In the genomic region with DNA sequence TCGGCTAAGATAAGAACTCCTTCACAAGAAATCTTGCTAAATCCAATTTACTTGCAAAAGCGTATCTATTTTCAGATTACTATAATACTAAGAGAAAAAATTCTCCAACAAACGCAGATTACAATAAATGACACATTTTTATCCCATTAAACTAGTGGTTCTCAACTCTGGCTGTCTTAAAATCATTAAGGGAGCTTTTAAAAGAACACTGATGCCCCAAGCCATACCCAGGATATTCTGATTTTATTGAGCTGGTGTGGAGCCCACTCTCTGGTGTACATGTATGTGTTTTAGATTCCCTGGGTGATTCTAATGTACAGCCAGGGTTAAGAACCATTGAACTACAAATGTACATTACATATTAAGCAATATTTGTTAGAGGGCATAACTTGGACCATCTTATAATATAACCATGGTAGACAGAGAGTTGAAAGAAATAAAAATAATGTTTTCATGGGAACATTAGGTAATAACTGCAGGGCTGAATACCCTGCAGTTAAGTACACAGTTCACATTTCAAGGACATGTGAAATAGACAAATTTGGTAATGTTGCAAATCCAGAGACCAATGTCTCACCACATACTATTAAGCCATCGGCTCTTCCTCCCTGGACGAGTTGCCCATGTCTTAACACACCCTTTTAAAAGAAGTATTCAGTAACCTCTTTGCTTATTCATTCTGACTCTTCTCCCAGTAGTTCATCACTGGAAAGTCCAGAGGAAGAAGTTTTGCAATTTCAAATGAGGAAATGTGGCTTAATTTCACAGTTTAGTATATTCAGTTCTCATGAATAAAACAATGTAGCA, we compare ENCODE assay signal across 1 cellular context.
TF ChIP-seq lines count a peak whose summit lies in the region.

No MANE protein-coding gene starts in this region.

TF ChIP-seq in HepG2, 621 proteins besides CTCF, POLR2A, EP300 and RAD21 (continued from another document and continues in another):
- TF ChIP-seq, protein P1, sequence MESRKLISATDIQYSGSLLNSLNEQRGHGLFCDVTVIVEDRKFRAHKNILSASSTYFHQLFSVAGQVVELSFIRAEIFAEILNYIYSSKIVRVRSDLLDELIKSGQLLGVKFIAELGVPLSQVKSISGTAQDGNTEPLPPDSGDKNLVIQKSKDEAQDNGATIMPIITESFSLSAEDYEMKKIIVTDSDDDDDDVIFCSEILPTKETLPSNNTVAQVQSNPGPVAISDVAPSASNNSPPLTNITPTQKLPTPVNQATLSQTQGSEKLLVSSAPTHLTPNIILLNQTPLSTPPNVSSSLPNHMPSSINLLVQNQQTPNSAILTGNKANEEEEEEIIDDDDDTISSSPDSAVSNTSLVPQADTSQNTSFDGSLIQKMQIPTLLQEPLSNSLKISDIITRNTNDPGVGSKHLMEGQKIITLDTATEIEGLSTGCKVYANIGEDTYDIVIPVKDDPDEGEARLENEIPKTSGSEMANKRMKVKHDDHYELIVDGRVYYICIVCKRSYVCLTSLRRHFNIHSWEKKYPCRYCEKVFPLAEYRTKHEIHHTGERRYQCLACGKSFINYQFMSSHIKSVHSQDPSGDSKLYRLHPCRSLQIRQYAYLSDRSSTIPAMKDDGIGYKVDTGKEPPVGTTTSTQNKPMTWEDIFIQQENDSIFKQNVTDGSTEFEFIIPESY (CRISPR knock-in tag; IDR thresholded peaks at IDR 0.05), result no peak
- TF ChIP-seq MED8 (CRISPR knock-in tag; IDR thresholded peaks at IDR 0.05; ENCODE audit: insufficient replicate concordance) (no peak), HDAC6 (IDR thresholded peaks at IDR 0.05; ENCODE audit: low read depth, low read length) (no peak), SAP130 (CRISPR knock-in tag; IDR thresholded peaks at IDR 0.05; ENCODE audit: low read depth) (peak; percentile 71), CCAR2 (optimal IDR thresholded peaks at IDR 0.05; ENCODE audit: low read depth, low read length) (no peak), ZNF274 (CRISPR knock-in tag; IDR thresholded peaks at IDR 0.05) (no peak), GMEB1 (CRISPR knock-in tag; IDR thresholded peaks at IDR 0.05; ENCODE audit: borderline replicate concordance) (no peak), ZNF629 (CRISPR knock-in tag; conservative IDR thresholded peaks at IDR 0.05) (no peak), SYNCRIP (IDR thresholded peaks at IDR 0.05; ENCODE audit: insufficient read depth, low read depth, low read length) (no peak), ZNF567 (CRISPR knock-in tag; IDR thresholded peaks at IDR 0.05; ENCODE audit: borderline replicate concordance) (no peak), TCF7L2 (IDR thresholded peaks at IDR 0.05; ENCODE audit: low read depth, low read length) (peak; percentile 41), ZNF556 (CRISPR knock-in tag; IDR thresholded peaks at IDR 0.05; ENCODE audit: borderline replicate concordance) (no peak), ZNF343 (CRISPR knock-in tag; IDR thresholded peaks at IDR 0.05) (no peak), ZNF18 (CRISPR knock-in tag; IDR thresholded peaks at IDR 0.05; ENCODE audit: insufficient replicate concordance) (peak; percentile 25), HNRNPH1 (optimal IDR thresholded peaks at IDR 0.05; ENCODE audit: low read depth, low read length) (no peak), ZFX (CRISPR knock-in tag; IDR thresholded peaks at IDR 0.05; ENCODE audit: low read depth) (no peak), ZNF207 (IDR thresholded peaks at IDR 0.05; ENCODE audit: borderline replicate concordance) (no peak), STAT5B (CRISPR knock-in tag; IDR thresholded peaks at IDR 0.05) (no peak), ISX (CRISPR knock-in tag; conservative IDR thresholded peaks at IDR 0.05) (no peak), KLF15 (CRISPR knock-in tag; IDR thresholded peaks at IDR 0.05; ENCODE audit: borderline replicate concordance) (no peak), ZNF460 (CRISPR knock-in tag; IDR thresholded peaks at IDR 0.05; ENCODE audit: borderline replicate concordance) (no peak), ZNF513 (CRISPR knock-in tag; conservative IDR thresholded peaks at IDR 0.05) (no peak), ARID4A (CRISPR knock-in tag; IDR thresholded peaks at IDR 0.05; ENCODE audit: borderline replicate concordance) (no peak), MEIS2 (CRISPR knock-in tag; IDR thresholded peaks at IDR 0.05) (no peak), ZC3H13 (CRISPR knock-in tag; IDR thresholded peaks at IDR 0.05) (no peak), ZHX1 (CRISPR knock-in tag; IDR thresholded peaks at IDR 0.05; ENCODE audit: low read depth) (no peak), ZNF331 (CRISPR knock-in tag; IDR thresholded peaks at IDR 0.05) (peak; percentile 62; the same call in 1 of the 2 replicates), ESRRA (CRISPR knock-in tag; IDR thresholded peaks at IDR 0.05; ENCODE audit: low read depth) (no peak), PHF5A (CRISPR knock-in tag; IDR thresholded peaks at IDR 0.05; ENCODE audit: low read depth, unreplicated experiment) (no peak), ZMAT3 (CRISPR knock-in tag; conservative IDR thresholded peaks at IDR 0.05) (no peak)
- TF ChIP-seq, protein P2, sequence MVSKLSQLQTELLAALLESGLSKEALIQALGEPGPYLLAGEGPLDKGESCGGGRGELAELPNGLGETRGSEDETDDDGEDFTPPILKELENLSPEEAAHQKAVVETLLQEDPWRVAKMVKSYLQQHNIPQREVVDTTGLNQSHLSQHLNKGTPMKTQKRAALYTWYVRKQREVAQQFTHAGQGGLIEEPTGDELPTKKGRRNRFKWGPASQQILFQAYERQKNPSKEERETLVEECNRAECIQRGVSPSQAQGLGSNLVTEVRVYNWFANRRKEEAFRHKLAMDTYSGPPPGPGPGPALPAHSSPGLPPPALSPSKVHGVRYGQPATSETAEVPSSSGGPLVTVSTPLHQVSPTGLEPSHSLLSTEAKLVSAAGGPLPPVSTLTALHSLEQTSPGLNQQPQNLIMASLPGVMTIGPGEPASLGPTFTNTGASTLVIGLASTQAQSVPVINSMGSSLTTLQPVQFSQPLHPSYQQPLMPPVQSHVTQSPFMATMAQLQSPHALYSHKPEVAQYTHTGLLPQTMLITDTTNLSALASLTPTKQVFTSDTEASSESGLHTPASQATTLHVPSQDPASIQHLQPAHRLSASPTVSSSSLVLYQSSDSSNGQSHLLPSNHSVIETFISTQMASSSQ (IDR thresholded peaks at IDR 0.05; ENCODE audit: low read depth), result peak; percentile 44; the same call in 1 of the 2 replicates
- TF ChIP-seq, protein P2 (CRISPR knock-in tag; IDR thresholded peaks at IDR 0.05; ENCODE audit: borderline replicate concordance), result no peak; the same call in 1 of the 2 replicates
- TF ChIP-seq, protein P3, sequence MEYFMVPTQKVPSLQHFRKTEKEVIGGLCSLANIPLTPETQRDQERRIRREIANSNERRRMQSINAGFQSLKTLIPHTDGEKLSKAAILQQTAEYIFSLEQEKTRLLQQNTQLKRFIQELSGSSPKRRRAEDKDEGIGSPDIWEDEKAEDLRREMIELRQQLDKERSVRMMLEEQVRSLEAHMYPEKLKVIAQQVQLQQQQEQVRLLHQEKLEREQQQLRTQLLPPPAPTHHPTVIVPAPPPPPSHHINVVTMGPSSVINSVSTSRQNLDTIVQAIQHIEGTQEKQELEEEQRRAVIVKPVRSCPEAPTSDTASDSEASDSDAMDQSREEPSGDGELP (IDR thresholded peaks at IDR 0.05; ENCODE audit: borderline replicate concordance, low read depth), result no peak
- TF ChIP-seq, protein P4, sequence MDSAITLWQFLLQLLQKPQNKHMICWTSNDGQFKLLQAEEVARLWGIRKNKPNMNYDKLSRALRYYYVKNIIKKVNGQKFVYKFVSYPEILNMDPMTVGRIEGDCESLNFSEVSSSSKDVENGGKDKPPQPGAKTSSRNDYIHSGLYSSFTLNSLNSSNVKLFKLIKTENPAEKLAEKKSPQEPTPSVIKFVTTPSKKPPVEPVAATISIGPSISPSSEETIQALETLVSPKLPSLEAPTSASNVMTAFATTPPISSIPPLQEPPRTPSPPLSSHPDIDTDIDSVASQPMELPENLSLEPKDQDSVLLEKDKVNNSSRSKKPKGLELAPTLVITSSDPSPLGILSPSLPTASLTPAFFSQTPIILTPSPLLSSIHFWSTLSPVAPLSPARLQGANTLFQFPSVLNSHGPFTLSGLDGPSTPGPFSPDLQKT (CRISPR knock-in tag; IDR thresholded peaks at IDR 0.05; ENCODE audit: borderline replicate concordance), result no peak
